Comparison of ENCODE assay signal across 8 cellular contexts in genomic region chrX:16882188-16882587, GRCh38. TPM values are rescaled to one million over a fixed set of nuclear protein-coding genes. Genes with fewer than 3 reads are reported as not detected.
A peak's percentile ranks its signal among the peaks of the same experiment; 100 is the strongest.
DNase-seq lines count a peak whose midpoint lies in the region; ATAC-seq and TF ChIP-seq lines count a peak whose summit lies in the region.

No MANE protein-coding gene starts in this region.

- H3K9me3 Mint-ChIP-seq in activated CD4-positive, alpha-beta T cell treated with anti-CD3 and anti-CD28 coated beads for 36 hours (ENCODE audit: low read depth), result no peaks in the 10 kb centered on the region
- peaks cover 0 to 3% (median 0%) of the 10 kb centered on the region in 3 donors for H3K9me3 Mint-ChIP-seq in IgD-negative memory B cell

- no peaks in the 10 kb centered on the region for H3K9me3 ChIP-seq in heart left ventricle

- no peak overlapping the region for H3K27ac ChIP-seq in heart left ventricle

- peaks cover 0 to 68% (median 0%) of the 10 kb centered on the region in 9 donors for H3K27me3 ChIP-seq in heart left ventricle

- DNase-seq in activated CD4-positive, alpha-beta T cell treated with anti-CD3 and anti-CD28 coated beads for 36 hours, result peak; percentile 37
- DNase-seq in activated CD4-positive, alpha-beta T cell treated with anti-CD3 and anti-CD28 coated beads for 1 hour, result no peak
- DNase-seq in UCSD-AML1 (lab: John Stamatoyannopoulos, UW; ENCODE audit: unreplicated experiment) (peak; percentile 17), heart left ventricle (peak in 2 of 5 donors; percentile 12 to 40), skeletal muscle cell (ENCODE audit: low read depth) (no peak), RKO (ENCODE audit: low spot score) (no peak)

- peak overlapping the region; percentile 69 for H3K4me3 Mint-ChIP-seq in activated CD4-positive, alpha-beta T cell treated with anti-CD3 and anti-CD28 coated beads for 36 hours
- peak overlapping the region; percentile 30 to 92 (median 78) for H3K4me3 Mint-ChIP-seq in IgD-negative memory B cell

- H3K4me1 Mint-ChIP-seq in activated CD4-positive, alpha-beta T cell treated with anti-CD3 and anti-CD28 coated beads for 36 hours, result no peaks in the 10 kb centered on the region
- peaks cover 14 to 15% (median 14%) of the 10 kb centered on the region in 3 donors for H3K4me1 Mint-ChIP-seq in IgD-negative memory B cell

- POLR2A ChIA-PET in activated CD4-positive, alpha-beta T cell treated with anti-CD3 and anti-CD28 coated beads for 36 hours (lab: Charles Lee), result interaction anchor here (1.1 kb wide), 1 partner anchor 8 kb away, joined by 3 read pairs; no protein-coding TSS in a partner anchor

- CTCF ChIA-PET in activated CD4-positive, alpha-beta T cell treated with anti-CD3 and anti-CD28 coated beads for 36 hours (lab: Charles Lee), result interaction anchor here (0.6 to 4.4 kb wide), 16 partner anchors 9 to 664 kb away, joined by 3 to 38 read pairs (median 4); no protein-coding TSS in a partner anchor

- peak; percentile 33 for ATAC-seq in activated CD4-positive, alpha-beta T cell treated with anti-CD3 and anti-CD28 coated beads for 36 hours
- ATAC-seq in heart left ventricle (peak; percentile 50 to 63 (median 60)), HG03196 (IDR thresholded peaks at IDR 0.05; ENCODE audit: unreplicated experiment) (no peak)

- no peaks in the 10 kb centered on the region for H3K36me3 Mint-ChIP-seq in activated CD4-positive, alpha-beta T cell treated with anti-CD3 and anti-CD28 coated beads for 36 hours (ENCODE audit: low read depth)
- no peaks in the 10 kb centered on the region for H3K36me3 Mint-ChIP-seq in IgD-negative memory B cell

- no peak for TF ChIP-seq POLR2A in heart left ventricle (IDR thresholded peaks at IDR 0.05)

- WGBS in heart left ventricle, 4 donors, result 3 to 25% (median 14%) methylated on average over 6 of the region's 6 CpGs

- H3K4me3 ChIP-seq in heart left ventricle (peak overlapping the region in 11 of 12 donors; percentile 32 to 61 (median 49)), skeletal muscle cell (ENCODE audit: low read depth, low read length) (peak overlapping the region; percentile 52)

- peaks cover 0 to 6% (median 0%) of the 10 kb centered on the region in 12 donors for H3K4me1 ChIP-seq in heart left ventricle

- no peak for TF ChIP-seq CTCF in heart left ventricle (IDR thresholded peaks at IDR 0.05)

- H3K36me3 ChIP-seq in heart left ventricle, result no peaks in the 10 kb centered on the region

- H3K27me3 Mint-ChIP-seq in activated CD4-positive, alpha-beta T cell treated with anti-CD3 and anti-CD28 coated beads for 36 hours, result peaks cover 3% of the 10 kb centered on the region
- peaks cover 10% of the 10 kb centered on the region for H3K27me3 Mint-ChIP-seq in IgD-negative memory B cell

- peak overlapping the region; percentile 31 for H3K27ac Mint-ChIP-seq in activated CD4-positive, alpha-beta T cell treated with anti-CD3 and anti-CD28 coated beads for 36 hours
- H3K27ac Mint-ChIP-seq in IgD-negative memory B cell, result peak overlapping the region in 2 of 3 donors; percentile 69 to 84

- intact Hi-C loops in activated CD4-positive, alpha-beta T cell treated with anti-CD3 and anti-CD28 coated beads for 36 hours (cut with DNase I, micrococcal nuclease), result loop anchor here in 1 of 2 experiments (2.0 kb wide), 1 partner anchor 65 kb away; the partner anchor contains the start of gene REPS2
- intact Hi-C loops in heart left ventricle (cut with DNase I), result loop anchor here in 9 of 10 donors (2.0 to 10.0 kb wide), 6 partner anchors 45 to 165 kb away; no protein-coding TSS in a partner anchor

RNA-seq across cellular contexts. Expression of gene RBBP7, which starts 12.0 kb away (rescaled TPM):
- total RNA-seq in activated CD4-positive, alpha-beta T cell treated with anti-CD3 and anti-CD28 coated beads for 36 hours, result 100 to 1,000 TPM; 198 to 238 TPM
- polyA plus RNA-seq in IgD-negative memory B cell (170 TPM), heart left ventricle (100 to 1,000 TPM in 1 of 2 donors, 10 to 100 TPM in 1; 93.3 to 110 TPM)
- total RNA-seq in heart left ventricle, result 100 to 1,000 TPM in 6 of 9 donors, 10 to 100 TPM in 3; 88.7 to 124 (median 107) TPM

Comparison
In these comparisons a context has a peak if more than half of its experiments do, and no peak if none do; other contexts are left out.
1. DNase-seq: peak in activated CD4-positive, alpha-beta T cell treated with anti-CD3 and anti-CD28 coated beads for 36 hours (single experiment) and UCSD-AML1 (single experiment); none in activated CD4-positive, alpha-beta T cell treated with anti-CD3 and anti-CD28 coated beads for 1 hour (single experiment), skeletal muscle cell (single experiment) and RKO (single experiment).